ENCODE assay signal across 22 cellular contexts in genomic region chr15:25732191-25732590, GRCh38.
DNase-seq lines count a peak whose midpoint lies in the region; ATAC-seq lines count a peak whose summit lies in the region.
"Had no signal": no experiment of that assay in that cellular context is flagged by ENCODE, and none has a peak within 500 bp of the region (broad histone marks: within the 10 kb centered on the region; RNA-seq: fewer than 3 reads in every experiment).

No MANE protein-coding gene starts in this region.

- peak overlapping the region; percentile 86 for H3K27ac Mint-ChIP-seq in activated naive CD4-positive, alpha-beta T cell treated with anti-CD3 and anti-CD28 coated beads, Interleukin-2, amount 50 U/mL, for 24 hours
- H3K27ac Mint-ChIP-seq in activated naive CD4-positive, alpha-beta T cell treated with anti-CD3 and anti-CD28 coated beads for 36 hours = no peak overlapping the region
- H3K27ac Mint-ChIP-seq in T-helper 17 cell (no peak overlapping the region), immature natural killer cell (peak overlapping the region in 4 of 6 donors; percentile 20 to 59 (median 26))
- peak overlapping the region; percentile 37 to 92 for H3K27ac Mint-ChIP-seq in stimulated activated naive CD8-positive, alpha-beta T cell treated with anti-CD3 and anti-CD28 coated beads, Interleukin-15, amount 100 ng/mL, for 72 hours
- H3K27ac Mint-ChIP-seq: B cell had no signal

- ATAC-seq in T-helper 17 cell = no peak
- ATAC-seq in stimulated activated naive CD8-positive, alpha-beta T cell treated with anti-CD3 and anti-CD28 coated beads, Interleukin-15, amount 100 ng/mL, for 72 hours = no peak
- ATAC-seq in GM19328 (IDR thresholded peaks at IDR 0.05; ENCODE audit: unreplicated experiment) = no peak
- ATAC-seq in GM21717 (IDR thresholded peaks at IDR 0.05; ENCODE audit: unreplicated experiment) = no peak
- ATAC-seq: A549 had no signal

- H3K36me3 Mint-ChIP-seq in activated naive CD4-positive, alpha-beta T cell treated with anti-CD3 and anti-CD28 coated beads, Interleukin-2, amount 50 U/mL, for 24 hours = peaks cover 7% of the 10 kb centered on the region
- H3K36me3 Mint-ChIP-seq in activated naive CD4-positive, alpha-beta T cell treated with anti-CD3 and anti-CD28 coated beads for 36 hours (ENCODE audit: low read depth) = peaks cover 10% of the 10 kb centered on the region
- H3K36me3 Mint-ChIP-seq in T-helper 17 cell (ENCODE audit: low read depth) = peaks cover 2% of the 10 kb centered on the region
- peaks cover 3 to 10% (median 10%) of the 10 kb centered on the region in 3 donors for H3K36me3 Mint-ChIP-seq in immature natural killer cell

- H3K9me3 ChIP-seq in T-helper 17 cell (ENCODE audit: control insufficient read depth, low read length, poor library complexity, severe bottlenecking) = no peaks in the 10 kb centered on the region
- H3K9me3 ChIP-seq: A549, Caco-2 had no signal

- DNase-seq in activated naive CD4-positive, alpha-beta T cell treated with anti-CD3 and anti-CD28 coated beads for 36 hours = no peak
- DNase-seq in T-helper 17 cell (no peak), immature natural killer cell (no peak)
- no peak for DNase-seq in stimulated activated naive CD8-positive, alpha-beta T cell treated with anti-CD3 and anti-CD28 coated beads, Interleukin-15, amount 100 ng/mL, for 72 hours
- DNase-seq: Caco-2, DMS 273 treated with DMSO at 0.1 percent for 48 hours, DMS79 treated with DMSO at 0.1 percent for 48 hours, KBM-7, MM.1S, NCI-H1092, NCI-H1436, NCI-H187 treated with DMSO at 0.1 percent for 48 hours, NCI-H2107, NCI-H446 treated with DMSO at 0.1 percent for 48 hours, NCI-H526 treated with DMSO at 0.1 percent for 48 hours, Right ventricle myocardium superior had no signal

- H3K9me3 Mint-ChIP-seq in activated naive CD4-positive, alpha-beta T cell treated with anti-CD3 and anti-CD28 coated beads, Interleukin-2, amount 50 U/mL, for 24 hours = no peaks in the 10 kb centered on the region
- H3K9me3 Mint-ChIP-seq in activated naive CD4-positive, alpha-beta T cell treated with anti-CD3 and anti-CD28 coated beads for 36 hours = no peaks in the 10 kb centered on the region
- no peaks in the 10 kb centered on the region for H3K9me3 Mint-ChIP-seq in immature natural killer cell
- H3K9me3 Mint-ChIP-seq in stimulated activated naive CD8-positive, alpha-beta T cell treated with anti-CD3 and anti-CD28 coated beads, Interleukin-15, amount 100 ng/mL, for 72 hours = no peaks in the 10 kb centered on the region
- H3K9me3 Mint-ChIP-seq: CD14-positive monocyte had no signal

- H3K4me1 Mint-ChIP-seq in activated naive CD4-positive, alpha-beta T cell treated with anti-CD3 and anti-CD28 coated beads, Interleukin-2, amount 50 U/mL, for 24 hours = no peaks in the 10 kb centered on the region
- H3K4me1 Mint-ChIP-seq in activated naive CD4-positive, alpha-beta T cell treated with anti-CD3 and anti-CD28 coated beads for 36 hours (ENCODE audit: low read depth) = peaks cover 2% of the 10 kb centered on the region
- H3K4me1 Mint-ChIP-seq in T-helper 17 cell (peaks cover 10% of the 10 kb centered on the region), immature natural killer cell (peaks cover 46 to 68% of the 10 kb centered on the region in 2 donors)
- no peaks in the 10 kb centered on the region for H3K4me1 Mint-ChIP-seq in stimulated activated naive CD8-positive, alpha-beta T cell treated with anti-CD3 and anti-CD28 coated beads, Interleukin-15, amount 100 ng/mL, for 72 hours
- H3K4me1 Mint-ChIP-seq: B cell, CD14-positive monocyte had no signal

- no peaks in the 10 kb centered on the region for H3K27me3 Mint-ChIP-seq in activated naive CD4-positive, alpha-beta T cell treated with anti-CD3 and anti-CD28 coated beads, Interleukin-2, amount 50 U/mL, for 24 hours
- H3K27me3 Mint-ChIP-seq in activated naive CD4-positive, alpha-beta T cell treated with anti-CD3 and anti-CD28 coated beads for 36 hours (ENCODE audit: low read depth) = no peaks in the 10 kb centered on the region
- no peaks in the 10 kb centered on the region for H3K27me3 Mint-ChIP-seq in T-helper 17 cell
- H3K27me3 Mint-ChIP-seq in immature natural killer cell (ENCODE audit: low read depth in 3 of 3) = peaks cover 0 to 6% (median 0%) of the 10 kb centered on the region in 3 donors
- no peaks in the 10 kb centered on the region for H3K27me3 Mint-ChIP-seq in stimulated activated naive CD8-positive, alpha-beta T cell treated with anti-CD3 and anti-CD28 coated beads, Interleukin-15, amount 100 ng/mL, for 72 hours

- intact Hi-C loops in activated naive CD4-positive, alpha-beta T cell treated with anti-CD3 and anti-CD28 coated beads for 36 hours (cut with micrococcal nuclease) = no loop called here

- no peak overlapping the region for H3K4me3 Mint-ChIP-seq in activated naive CD4-positive, alpha-beta T cell treated with anti-CD3 and anti-CD28 coated beads, Interleukin-2, amount 50 U/mL, for 24 hours
- H3K4me3 Mint-ChIP-seq in activated naive CD4-positive, alpha-beta T cell treated with anti-CD3 and anti-CD28 coated beads for 36 hours = no peak overlapping the region
- peak overlapping the region; percentile 49 for H3K4me3 Mint-ChIP-seq in T-helper 17 cell
- H3K4me3 Mint-ChIP-seq in immature natural killer cell = no peak overlapping the region
- no peak overlapping the region for H3K4me3 Mint-ChIP-seq in stimulated activated naive CD8-positive, alpha-beta T cell treated with anti-CD3 and anti-CD28 coated beads, Interleukin-15, amount 100 ng/mL, for 72 hours
- H3K4me3 Mint-ChIP-seq: B cell, CD14-positive monocyte had no signal

- CTCF ChIA-PET in activated naive CD4-positive, alpha-beta T cell treated with anti-CD3 and anti-CD28 coated beads for 36 hours (lab: Charles Lee) = interaction anchor here (1.2 kb wide), 1 partner anchor 203 kb away, joined by 4 read pairs; no protein-coding TSS in a partner anchor

Comparison
In these comparisons a context has a peak if more than half of its experiments do, and no peak if none do; other contexts are left out.
1. H3K27ac Mint-ChIP-seq: peak in activated naive CD4-positive, alpha-beta T cell treated with anti-CD3 and anti-CD28 coated beads, Interleukin-2, amount 50 U/mL, for 24 hours (single experiment), immature natural killer cell (4 of 6) and stimulated activated naive CD8-positive, alpha-beta T cell treated with anti-CD3 and anti-CD28 coated beads, Interleukin-15, amount 100 ng/mL, for 72 hours (2 of 2); none in activated naive CD4-positive, alpha-beta T cell treated with anti-CD3 and anti-CD28 coated beads for 36 hours (single experiment) and T-helper 17 cell (single experiment).